ENCODE assay signal across 29 cellular contexts in the genomic region with DNA sequence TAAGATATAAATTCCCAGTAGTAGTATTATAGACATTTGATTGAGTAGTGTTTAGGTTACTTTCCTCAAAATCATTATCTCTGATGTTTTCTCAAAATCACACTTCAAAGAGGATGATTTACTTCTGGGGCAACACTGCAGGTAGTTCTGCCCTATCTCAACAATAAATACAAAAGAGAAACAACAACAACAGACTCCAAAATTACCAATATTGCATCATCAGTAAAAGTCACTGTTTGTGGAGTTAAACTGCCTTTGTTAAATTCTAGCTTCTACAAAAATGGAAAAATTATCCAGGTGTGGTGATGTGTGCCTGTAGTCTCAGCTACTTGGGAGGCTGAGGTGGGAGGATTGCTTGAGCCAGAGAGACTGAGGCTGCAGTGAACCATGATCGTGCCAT.
"Had no signal": no experiment of that assay in that cellular context is flagged by ENCODE, and none has a peak within 500 bp of the region (broad histone marks: within the 10 kb centered on the region; RNA-seq: fewer than 3 reads in every experiment).

No MANE protein-coding gene starts in this region.

- H3K9me3 Mint-ChIP-seq: stimulated activated memory B cell treated with anti-CD40 and anti-IgM and Interleukin-4, amounts not matched to agents 10 μg/mL and 1 μg/mL and 100 μg/mL, for 72 hours; stimulated activated naive B cell treated with anti-CD40 and anti-IgM and Interleukin-4, amounts not matched to agents 10 μg/mL and 1 μg/mL and 100 μg/mL, for 72 hours; stimulated activated naive CD8-positive, alpha-beta T cell treated with anti-CD3 and anti-CD28 coated beads, Interleukin-15, amount 100 ng/mL, for 72 hours; stimulated activated naive CD8-positive, alpha-beta T cell treated with anti-CD3 and anti-CD28 coated beads, Interleukin-15, Interleukin-2, amounts not matched to agents 100 ng/mL and 50 ng/mL, for 24 hours; type B pancreatic cell had no signal

- H3K36me3 ChIP-seq: stomach, suprapubic skin, thoracic aorta, thyroid gland, tibial artery, tibial nerve, transverse colon, upper lobe of left lung, upper lobe of right lung, uterus, vagina had no signal

- H3K4me3 Mint-ChIP-seq: stimulated activated effector memory CD8-positive, alpha-beta T cell treated with anti-CD3 and anti-CD28 coated beads, Interleukin-12 subunit alpha, Interleukin-12 subunit beta, amount 100 ng/mL, for 72 hours; stimulated activated memory B cell treated with anti-CD40 and anti-IgM and Interleukin-4, amounts not matched to agents 10 μg/mL and 1 μg/mL and 100 μg/mL, for 72 hours; stimulated activated naive B cell treated with anti-CD40 and anti-IgM and Interleukin-4, amounts not matched to agents 10 μg/mL and 1 μg/mL and 100 μg/mL, for 72 hours; stimulated activated naive CD8-positive, alpha-beta T cell treated with anti-CD3 and anti-CD28 coated beads, Interleukin-15, amount 100 ng/mL, for 72 hours; stimulated activated naive CD8-positive, alpha-beta T cell treated with anti-CD3 and anti-CD28 coated beads, Interleukin-15, Interleukin-2, amounts not matched to agents 100 ng/mL and 50 ng/mL, for 24 hours; type B pancreatic cell had no signal

- H3K27ac ChIP-seq: stomach, suprapubic skin, testis, thoracic aorta, thyroid gland, tibial artery, tibial nerve, transverse colon, upper lobe of left lung, upper lobe of right lung, uterus, vagina had no signal

- ATAC-seq: stimulated activated effector memory CD8-positive, alpha-beta T cell treated with anti-CD3 and anti-CD28 coated beads, Interleukin-12 subunit alpha, Interleukin-12 subunit beta, amount 100 ng/mL, for 72 hours; stimulated activated memory B cell treated with anti-CD40 and anti-IgM and Interleukin-4, amounts not matched to agents 10 μg/mL and 1 μg/mL and 100 μg/mL, for 72 hours; stimulated activated naive B cell treated with anti-CD40 and anti-IgM and Interleukin-4, amounts not matched to agents 10 μg/mL and 1 μg/mL and 100 μg/mL, for 72 hours; stimulated activated naive CD8-positive, alpha-beta T cell treated with anti-CD3 and anti-CD28 coated beads, Interleukin-15, amount 100 ng/mL, for 72 hours; stimulated activated naive CD8-positive, alpha-beta T cell treated with anti-CD3 and anti-CD28 coated beads, Interleukin-15, Interleukin-2, amounts not matched to agents 100 U/mL and 50 U/mL, for 24 hours; upper lobe of right lung had no signal

- H3K27ac Mint-ChIP-seq: stimulated activated effector memory CD8-positive, alpha-beta T cell treated with anti-CD3 and anti-CD28 coated beads, Interleukin-12 subunit alpha, Interleukin-12 subunit beta, amount 100 ng/mL, for 72 hours; stimulated activated memory B cell treated with anti-CD40 and anti-IgM and Interleukin-4, amounts not matched to agents 10 μg/mL and 1 μg/mL and 100 μg/mL, for 72 hours; stimulated activated naive B cell treated with anti-CD40 and anti-IgM and Interleukin-4, amounts not matched to agents 10 μg/mL and 1 μg/mL and 100 μg/mL, for 72 hours; stimulated activated naive CD8-positive, alpha-beta T cell treated with anti-CD3 and anti-CD28 coated beads, Interleukin-15, amount 100 ng/mL, for 72 hours; stimulated activated naive CD8-positive, alpha-beta T cell treated with anti-CD3 and anti-CD28 coated beads, Interleukin-15, Interleukin-2, amounts not matched to agents 100 ng/mL and 50 ng/mL, for 24 hours; type B pancreatic cell had no signal

- H3K4me3 ChIP-seq: stomach, suprapubic skin, testis, thoracic aorta, thyroid gland, tibial artery, tibial nerve, transverse colon, upper lobe of left lung, upper lobe of right lung, uterus, vagina had no signal

- H3K4me1 Mint-ChIP-seq: stimulated activated effector memory CD8-positive, alpha-beta T cell treated with anti-CD3 and anti-CD28 coated beads, Interleukin-12 subunit alpha, Interleukin-12 subunit beta, amount 100 ng/mL, for 72 hours; stimulated activated memory B cell treated with anti-CD40 and anti-IgM and Interleukin-4, amounts not matched to agents 10 μg/mL and 1 μg/mL and 100 μg/mL, for 72 hours; stimulated activated naive B cell treated with anti-CD40 and anti-IgM and Interleukin-4, amounts not matched to agents 10 μg/mL and 1 μg/mL and 100 μg/mL, for 72 hours; stimulated activated naive CD8-positive, alpha-beta T cell treated with anti-CD3 and anti-CD28 coated beads, Interleukin-15, amount 100 ng/mL, for 72 hours had no signal

- DNase-seq: stimulated activated CD4-positive, alpha-beta T cell treated with anti-CD3 and anti-CD28 coated beads, Interleukin-2, amount 100 ng/mL, for 48 hours; stimulated activated CD4-positive, alpha-beta T cell treated with anti-CD3 and anti-CD28 coated beads, Interleukin-4, amount 100 ng/mL, for 1 hour; stimulated activated CD4-positive, alpha-beta T cell treated with anti-CD3 and anti-CD28 coated beads, Interleukin-4, amount 100 ng/mL, for 24 hours; stimulated activated CD4-positive, alpha-beta T cell treated with anti-CD3 and anti-CD28 coated beads, Interleukin-4, amount 100 ng/mL, for 4 hours; stimulated activated CD8-positive, alpha-beta memory T cell treated with anti-CD3 and anti-CD28 coated beads, Interleukin-4, amount 100 ng/mL, for 48 hours; stimulated activated naive B cell treated with anti-CD40 and anti-IgM and Interleukin-4, amounts not matched to agents 10 μg/mL and 1 μg/mL and 100 μg/mL, for 72 hours; stimulated activated naive CD4-positive, alpha-beta T cell; stimulated activated naive CD4-positive, alpha-beta T cell treated with Interleukin-2 at 50 U/mL for 16 hours; stimulated activated naive CD8-positive, alpha-beta T cell treated with anti-CD3 and anti-CD28 coated beads, Interleukin-15, amount 100 ng/mL, for 72 hours; stimulated activated naive CD8-positive, alpha-beta T cell treated with anti-CD3 and anti-CD28 coated beads, Interleukin-15, Interleukin-2, amounts not matched to agents 100 U/mL and 50 U/mL, for 24 hours; stomach; substantia nigra; testis; thyroid gland; tibial artery; transverse colon; trophoblast cell; upper lobe of left lung; upper lobe of right lung; uterus had no signal

- H3K4me1 ChIP-seq: suprapubic skin, testis, thyroid gland, tibial artery, tibial nerve, transverse colon, upper lobe of left lung, upper lobe of right lung, uterus, vagina had no signal

- FAIRE-seq: urothelium cell line had no signal

- H3K36me3 Mint-ChIP-seq: stimulated activated effector memory CD8-positive, alpha-beta T cell treated with anti-CD3 and anti-CD28 coated beads, Interleukin-12 subunit alpha, Interleukin-12 subunit beta, amount 100 ng/mL, for 72 hours; stimulated activated memory B cell treated with anti-CD40 and anti-IgM and Interleukin-4, amounts not matched to agents 10 μg/mL and 1 μg/mL and 100 μg/mL, for 72 hours; stimulated activated naive B cell treated with anti-CD40 and anti-IgM and Interleukin-4, amounts not matched to agents 10 μg/mL and 1 μg/mL and 100 μg/mL, for 72 hours; type B pancreatic cell had no signal

- H3K27me3 ChIP-seq: stomach, suprapubic skin, testis, thyroid gland, tibial artery, tibial nerve, transverse colon, upper lobe of left lung, upper lobe of right lung, uterus, vagina had no signal

- H3K27me3 Mint-ChIP-seq: stimulated activated memory B cell treated with anti-CD40 and anti-IgM and Interleukin-4, amounts not matched to agents 10 μg/mL and 1 μg/mL and 100 μg/mL, for 72 hours; stimulated activated naive B cell treated with anti-CD40 and anti-IgM and Interleukin-4, amounts not matched to agents 10 μg/mL and 1 μg/mL and 100 μg/mL, for 72 hours; stimulated activated naive CD8-positive, alpha-beta T cell treated with anti-CD3 and anti-CD28 coated beads, Interleukin-15, amount 100 ng/mL, for 72 hours; stimulated activated naive CD8-positive, alpha-beta T cell treated with anti-CD3 and anti-CD28 coated beads, Interleukin-15, Interleukin-2, amounts not matched to agents 100 ng/mL and 50 ng/mL, for 24 hours; type B pancreatic cell had no signal

- H3K9me3 ChIP-seq: stomach, suprapubic skin, testis, thoracic aorta, thyroid gland, tibial artery, tibial nerve, transverse colon, upper lobe of left lung, upper lobe of right lung, uterus, vagina had no signal
